ENCODE assay signal across 27 cellular contexts in the genomic region with DNA sequence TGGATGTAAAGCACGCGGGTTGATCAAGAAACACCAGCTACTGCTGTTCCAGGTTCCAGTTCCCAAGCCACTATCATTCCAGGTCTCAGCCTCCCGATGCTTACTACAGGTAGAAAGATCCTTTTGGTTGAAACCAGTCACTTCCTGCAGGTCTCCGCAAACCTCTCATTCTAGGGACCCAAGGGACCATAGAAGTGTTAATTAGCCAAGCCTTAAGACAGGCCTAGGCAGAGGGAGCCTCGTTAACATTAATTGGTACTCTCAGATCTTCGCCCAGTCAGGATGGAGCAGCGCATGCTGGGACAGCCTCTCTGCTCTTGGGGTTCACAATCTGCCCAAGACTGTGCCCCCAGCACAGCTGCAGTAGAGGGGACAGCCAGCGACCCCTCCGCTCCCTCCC. TPM values are rescaled to one million over a fixed set of nuclear protein-coding genes. Genes with fewer than 3 reads are reported as not detected.
DNase-seq lines count a peak whose midpoint lies in the region; ATAC-seq, FAIRE-seq and TF ChIP-seq lines count a peak whose summit lies in the region.
"Had no signal": no experiment of that assay in that cellular context is flagged by ENCODE, and none has a peak within 500 bp of the region (broad histone marks: within the 10 kb centered on the region; RNA-seq: fewer than 3 reads in every experiment).

No MANE protein-coding gene starts in this region.

- H2AFZ ChIP-seq in HepG2 (ENCODE audit: low read length) = no peak overlapping the region
- H2AFZ ChIP-seq in neural progenitor cell (replicated peaks) = no peak overlapping the region
- H2AFZ ChIP-seq in mammary epithelial cell (ENCODE audit: low read depth, low read length) = no peak overlapping the region

- POLR2A ChIA-PET in HepG2 (lab: Yijun Ruan, JAX) = interaction anchor here (0.8 to 4.6 kb wide), 5 partner anchors 9 to 333 kb away, joined by 3 to 160 read pairs (median 13); no protein-coding TSS in a partner anchor

- H3K4me1 ChIP-seq in HepG2 (ENCODE audit: insufficient read depth, low read length) (peaks cover 84% of the 10 kb centered on the region), right lobe of liver (peaks cover 0 to 28% (median 9%) of the 10 kb centered on the region in 4 donors), neural progenitor cell (peaks cover 28% of the 10 kb centered on the region), mammary epithelial cell (ENCODE audit: insufficient read depth, low read length) (peaks cover 4% of the 10 kb centered on the region)
- H3K4me1 ChIP-seq: BE2C had no signal

- DNase-seq in HepG2 (ENCODE audit: low spot score) (no peak), right lobe of liver (no peak), neural progenitor cell (ENCODE audit: low spot score) (no peak), nephron progenitor cell (no peak), mammary epithelial cell (no peak), dorsolateral prefrontal cortex (no peak)
- DNase-seq: 8988T; ACHN; BE2C; CD8-positive, alpha-beta memory T cell; DMS 273 treated with DMSO at 0.1 percent for 48 hours; DMS79; EL; GDM1; Karpas-422; NCI-H1092; NCI-H1417 treated with DMSO at 0.1 percent for 48 hours; NCI-H187 treated with DMSO at 0.1 percent for 48 hours; NCI-H446; NCI-H524 treated with DMSO at 0.1 percent for 48 hours; SHP77 treated with DMSO at 0.1 percent for 48 hours had no signal

- TF ChIP-seq POLR2A in HepG2 (IDR thresholded peaks at IDR 0.05; ENCODE audit: insufficient read depth in 1 of 2, low read depth in 2 of 2, low read length in 2 of 2) (no peak), right lobe of liver (IDR thresholded peaks at IDR 0.05) (no peak)

- intact Hi-C loops in HepG2 (cut with micrococcal nuclease; ENCODE audit: unreplicated experiment) (no loop called here), right lobe of liver (cut with DNase I) (no loop called here), mammary epithelial cell (cut with micrococcal nuclease) (no loop called here), dorsolateral prefrontal cortex (cut with DNase I) (no loop called here)

- TF ChIP-seq CTCF in HepG2 (CRISPR knock-in tag; IDR thresholded peaks at IDR 0.05) (no peak), right lobe of liver (IDR thresholded peaks at IDR 0.05) (no peak), brain (conservative IDR thresholded peaks at IDR 0.05) (no peak), neural progenitor cell (IDR thresholded peaks at IDR 0.05) (no peak), nephron progenitor cell (IDR thresholded peaks at IDR 0.05) (no peak), mammary epithelial cell (conservative IDR thresholded peaks at IDR 0.05 in 1 of 2, IDR thresholded peaks at IDR 0.05 in 1 of 2; ENCODE audit: extremely low read depth in 1 of 2, insufficient read depth in 1 of 2, low read depth in 1 of 2, low read length in 2 of 2) (no peak), dorsolateral prefrontal cortex (IDR thresholded peaks at IDR 0.05 in 54 of 56, conservative IDR thresholded peaks at IDR 0.05 in 2 of 56; ENCODE audit: low read depth in 1 of 56, partially characterized antibody in 56 of 56) (no peak)

- in situ Hi-C loops in HepG2 (cut with HindIII; ENCODE audit: extremely low pct_ligation_motif_present, low pct_unique_long_range_greater_than_20kb) = no loop called here
- in situ Hi-C loops in mammary epithelial cell (cut with MboI; ENCODE audit: low sequenced_read_pairs in 2 of 2) = no loop called here

- no peak for TF ChIP-seq RAD21 in HepG2 (CRISPR knock-in tag; IDR thresholded peaks at IDR 0.05)

- peaks cover 12% of the 10 kb centered on the region for H3F3A ChIP-seq in neural progenitor cell (ENCODE audit: low read depth)

- H3K36me3 ChIP-seq in HepG2 (replicated peaks in 1 of 2; ENCODE audit: control insufficient read depth in 1 of 2, insufficient read depth in 2 of 2, low read length in 2 of 2) = no peaks in the 10 kb centered on the region
- H3K36me3 ChIP-seq in right lobe of liver = no peaks in the 10 kb centered on the region
- no peaks in the 10 kb centered on the region for H3K36me3 ChIP-seq in neural progenitor cell
- no peaks in the 10 kb centered on the region for H3K36me3 ChIP-seq in mammary epithelial cell (ENCODE audit: insufficient read depth, low read length)
- H3K36me3 ChIP-seq: BE2C had no signal

- dilution Hi-C loops in mammary epithelial cell (cut with HindIII; ENCODE audit: low sequenced_read_pairs) = no loop called here

- H3K36me3 Mint-ChIP-seq in brain (no peaks in the 10 kb centered on the region), neural progenitor cell (no peaks in the 10 kb centered on the region), nephron progenitor cell (ENCODE audit: low read depth) (no peaks in the 10 kb centered on the region)
- H3K36me3 Mint-ChIP-seq: CD14-positive monocyte; CD8-positive, alpha-beta memory T cell had no signal

- CTCF ChIA-PET in HepG2 (lab: Yijun Ruan, JAX; ENCODE audit: low intra/inter-chr PET ratio, low total read pairs) = no interaction called here
- CTCF ChIA-PET in mammary epithelial cell (lab: Charles Lee; ENCODE audit: low non-redundant PET) = no interaction called here

- BruUV-seq in HepG2 (replicated peaks; lab: Mats Ljungman, UMichigan) (no TSS peak), mammary epithelial cell (replicated peaks; lab: Mats Ljungman, UMichigan) (no TSS peak)

- H3K27me3 Mint-ChIP-seq in brain = peaks cover 4% of the 10 kb centered on the region
- H3K27me3 Mint-ChIP-seq in neural progenitor cell (ENCODE audit: insufficient read depth, low read depth) = peaks cover 7% of the 10 kb centered on the region
- H3K27me3 Mint-ChIP-seq in nephron progenitor cell (ENCODE audit: low read depth, poor library complexity) = peaks cover 57% of the 10 kb centered on the region

- H3K4me3 Mint-ChIP-seq in brain = no peak overlapping the region
- H3K4me3 Mint-ChIP-seq in neural progenitor cell = peak overlapping the region; percentile 46
- no peak overlapping the region for H3K4me3 Mint-ChIP-seq in nephron progenitor cell
- H3K4me3 Mint-ChIP-seq: CD14-positive monocyte; CD8-positive, alpha-beta memory T cell had no signal

- TF ChIP-seq EP300 in HepG2 (IDR thresholded peaks at IDR 0.05; ENCODE audit: low read depth in 2 of 2, low read length in 2 of 2) (no peak), HepG2 (CRISPR knock-in tag; IDR thresholded peaks at IDR 0.05; ENCODE audit: borderline replicate concordance) (no peak)

- H4K20me1 ChIP-seq in HepG2 (ENCODE audit: insufficient read depth, low read length) (no peaks in the 10 kb centered on the region), neural progenitor cell (ENCODE audit: low read depth) (no peaks in the 10 kb centered on the region), mammary epithelial cell (ENCODE audit: insufficient read depth, low read length) (no peaks in the 10 kb centered on the region)

- H3K4me3 ChIP-seq in HepG2 (replicated peaks in 1 of 3; ENCODE audit: insufficient read depth in 1 of 3, low read depth in 2 of 3, low read length in 3 of 3) = 0 out of 6 replicates have a peak overlapping the region, but pooled peaks of 1 of the 3 experiments have one; percentile 58
- H3K4me3 ChIP-seq in right lobe of liver = no peak overlapping the region
- H3K4me3 ChIP-seq in neural progenitor cell = no peak overlapping the region
- H3K4me3 ChIP-seq in mammary epithelial cell (replicated peaks in 1 of 3; ENCODE audit: insufficient read depth in 1 of 3, low read depth in 2 of 3, low read length in 3 of 3) = no peak overlapping the region
- H3K4me3 ChIP-seq in dorsolateral prefrontal cortex = no peak overlapping the region

- peak overlapping the region; percentile 17 to 91 (median 35) for H3K27ac Mint-ChIP-seq in brain
- H3K27ac Mint-ChIP-seq in neural progenitor cell = peak overlapping the region; percentile 76
- H3K27ac Mint-ChIP-seq in nephron progenitor cell = no peak overlapping the region
- H3K27ac Mint-ChIP-seq: CD8-positive, alpha-beta memory T cell had no signal

- H3K4me2 ChIP-seq in HepG2 (ENCODE audit: low read depth, low read length) = peak overlapping the region; percentile 84
- H3K4me2 ChIP-seq in neural progenitor cell = no peak overlapping the region
- H3K4me2 ChIP-seq in mammary epithelial cell (ENCODE audit: insufficient read depth, low read depth, low read length) = no peak overlapping the region

- no peaks in the 10 kb centered on the region for H3K9me3 ChIP-seq in HepG2 (ENCODE audit: low read length)
- H3K9me3 ChIP-seq in right lobe of liver = no peaks in the 10 kb centered on the region
- no peaks in the 10 kb centered on the region for H3K9me3 ChIP-seq in neural progenitor cell (ENCODE audit: low read depth)
- H3K9me3 ChIP-seq in mammary epithelial cell (replicated peaks; ENCODE audit: insufficient read depth, low read length) = no peaks in the 10 kb centered on the region
- H3K9me3 ChIP-seq: BE2C had no signal

- H3K79me2 ChIP-seq in HepG2 (ENCODE audit: insufficient read depth, low read length) = no peaks in the 10 kb centered on the region
- no peaks in the 10 kb centered on the region for H3K79me2 ChIP-seq in neural progenitor cell (ENCODE audit: low read depth)
- H3K79me2 ChIP-seq in mammary epithelial cell (ENCODE audit: insufficient read depth, low read length) = no peaks in the 10 kb centered on the region

- H3K9ac ChIP-seq in HepG2 (ENCODE audit: insufficient read depth, low read depth, low read length) = no peak overlapping the region; the same call in 1 of the 2 replicates
- H3K9ac ChIP-seq in neural progenitor cell = no peak overlapping the region
- H3K9ac ChIP-seq in mammary epithelial cell (ENCODE audit: insufficient read depth, low read length) = no peak overlapping the region

- peaks cover 51% of the 10 kb centered on the region for H3K4me1 Mint-ChIP-seq in brain
- H3K4me1 Mint-ChIP-seq in neural progenitor cell = peaks cover 51% of the 10 kb centered on the region
- peaks cover 83% of the 10 kb centered on the region for H3K4me1 Mint-ChIP-seq in nephron progenitor cell
- H3K4me1 Mint-ChIP-seq: CD8-positive, alpha-beta memory T cell had no signal

- no peak for FAIRE-seq in HepG2 (lab: Jason Lieb, UNC)
- FAIRE-seq: GM12891 had no signal

- ATAC-seq in HepG2 (no peak), right lobe of liver (no peak), GM18858 (IDR thresholded peaks at IDR 0.05; ENCODE audit: unreplicated experiment) (no peak)
- ATAC-seq: HCT116 had no signal

- H3K27ac ChIP-seq in HepG2 (ENCODE audit: extremely low read length, insufficient read depth, low read length) = peak overlapping the region; percentile 77
- no peak overlapping the region for H3K27ac ChIP-seq in right lobe of liver
- H3K27ac ChIP-seq in neural progenitor cell = no peak overlapping the region
- H3K27ac ChIP-seq in mammary epithelial cell (ENCODE audit: insufficient read depth, low read depth, low read length) = no peak overlapping the region
- H3K27ac ChIP-seq in dorsolateral prefrontal cortex = peak overlapping the region in 5 of 59 donors; percentile 11 to 88 (median 85)
- H3K27ac ChIP-seq: RWPE1 had no signal

- H3K9me3 Mint-ChIP-seq in brain (no peaks in the 10 kb centered on the region), neural progenitor cell (no peaks in the 10 kb centered on the region), nephron progenitor cell (no peaks in the 10 kb centered on the region)
- H3K9me3 Mint-ChIP-seq: CD14-positive monocyte; CD8-positive, alpha-beta memory T cell had no signal

- H3K27me3 ChIP-seq in HepG2 (ENCODE audit: control insufficient read depth in 1 of 2, insufficient read depth in 2 of 2, low read length in 2 of 2) = no peaks in the 10 kb centered on the region
- H3K27me3 ChIP-seq in right lobe of liver = no peaks in the 10 kb centered on the region
- H3K27me3 ChIP-seq in neural progenitor cell = peaks cover 81% of the 10 kb centered on the region
- H3K27me3 ChIP-seq in mammary epithelial cell (ENCODE audit: insufficient read depth, low read length) = no peaks in the 10 kb centered on the region
- H3K27me3 ChIP-seq in dorsolateral prefrontal cortex = peaks cover 0 to 2% (median 0%) of the 10 kb centered on the region in 45 donors
- H3K27me3 ChIP-seq: BE2C had no signal

- 85% methylated on average over 8 of the region's 9 CpGs for WGBS in HepG2 (ENCODE audit: low lambda C conversion rate)
- 90% methylated on average over 5 of the region's 9 CpGs for WGBS in right lobe of liver (ENCODE audit: insufficient coverage, low coverage, low lambda C conversion rate, missing lambda C conversion rate)
- 89% methylated on average over 8 of the region's 9 CpGs for WGBS in mammary epithelial cell (ENCODE audit: low coverage, missing lambda C conversion rate)

RNA-seq across cellular contexts. Expression of gene OAF, which starts 11.2 kb away (rescaled TPM):
- total RNA-seq in HepG2 (2016; rRNA removed; fragmentation: Illumina TruSeq; extraction: Trizol) = 37.5 and 63.7 TPM in 2 replicates
- total RNA-seq in HepG2 (2016; cell fraction: cytosol; rRNA removed; fragmentation: Illumina TruSeq; extraction: Trizol; ENCODE audit: low read depth) = 67.5 and 74.8 TPM in 2 replicates
- total RNA-seq in HepG2 (2016; cell fraction: insoluble cytoplasmic fraction; rRNA removed; fragmentation: Illumina TruSeq; extraction: Trizol) = 30.7 and 64.6 TPM in 2 replicates
- total RNA-seq in HepG2 (2016; cell fraction: membrane; rRNA removed; fragmentation: Illumina TruSeq; extraction: Trizol) = 118 and 139 TPM in 2 replicates
- total RNA-seq in HepG2 (2016; cell fraction: nucleus; rRNA removed; fragmentation: Illumina TruSeq; extraction: Trizol) = 44.9 and 59.4 TPM in 2 replicates
- 92.9 and 94.6 TPM in 2 replicates for polyA plus RNA-seq in HepG2 (2011; rRNA removed)
- 77.3 and 145 TPM in 2 replicates for polyA plus RNA-seq in HepG2 (2011; cell fraction: cytosol; rRNA removed)
- 93.1 and 106 TPM in 2 replicates for polyA plus RNA-seq in HepG2 (2011; cell fraction: nucleus; rRNA removed)
- 22.4 and 31.8 TPM in 2 replicates for polyA plus RNA-seq in HepG2 (2012)
- 159 and 175 TPM in 2 replicates for polyA plus RNA-seq in HepG2 (2016; cell fraction: cytosol; fragmentation: Illumina TruSeq; extraction: Trizol; ENCODE audit: low read depth)
- polyA plus RNA-seq in HepG2 (2016; cell fraction: insoluble cytoplasmic fraction; fragmentation: Illumina TruSeq; extraction: Trizol; ENCODE audit: low read depth) = 64.4 and 78.3 TPM in 2 replicates
- 207 and 216 TPM in 2 replicates for polyA plus RNA-seq in HepG2 (2016; cell fraction: membrane; fragmentation: Illumina TruSeq; extraction: Trizol; ENCODE audit: low read depth)
- polyA plus RNA-seq in HepG2 (2016; cell fraction: nucleus; fragmentation: Illumina TruSeq; extraction: Trizol; ENCODE audit: insufficient read depth, low read depth) = 162 and 173 TPM in 2 replicates
- polyA minus RNA-seq in HepG2 (2011; rRNA and poly(A)+ RNA removed; ENCODE audit: low replicate concordance) = 19.0 and 113 TPM in 2 replicates
- polyA minus RNA-seq in HepG2 (2011; cell fraction: cytosol; rRNA and poly(A)+ RNA removed) = 47.6 and 70.8 TPM in 2 replicates
- polyA minus RNA-seq in HepG2 (2011; cell fraction: nucleus; rRNA and poly(A)+ RNA removed) = 28.5 and 32.1 TPM in 2 replicates
- total RNA-seq in right lobe of liver = 100 to 1,000 TPM; 199 to 271 (median 220) TPM
- polyA plus RNA-seq in brain (ENCODE audit: insufficient read depth, low read depth, low replicate concordance) = 13.7 TPM
- 0.46 and 0.47 TPM in 2 replicates for total RNA-seq in neural progenitor cell (ENCODE audit: low replicate concordance)
- 10 to 100 TPM in 1 of 2 donors, 1 to 10 TPM in 1; 4.7 to 20.3 TPM for total RNA-seq in mammary epithelial cell
- polyA plus RNA-seq in mammary epithelial cell = 16.5 TPM
- polyA minus RNA-seq in mammary epithelial cell = 9.3 TPM
- 10 to 100 TPM; 14.2 to 80.0 (median 30.6) TPM for total RNA-seq in dorsolateral prefrontal cortex

RNA-seq across cellular contexts. Expression of gene POU2F3, which starts 40.3 kb away (rescaled TPM):
- total RNA-seq in HepG2 (2016; rRNA removed; fragmentation: Illumina TruSeq; extraction: Trizol) (not detected in 2 replicates), right lobe of liver (not detected), neural progenitor cell (ENCODE audit: low replicate concordance) (1.4 TPM in 1 of 2 replicates, not detected in the other), mammary epithelial cell (under 1 TPM; 0.17 to 0.38 TPM), dorsolateral prefrontal cortex (1 to 10 TPM in 4 of 120 experiments, under 1 TPM in 23, not detected in 93; 0.12 to 2.2 (median 0.46) TPM)
- total RNA-seq in HepG2 (2016; cell fraction: cytosol; rRNA removed; fragmentation: Illumina TruSeq; extraction: Trizol; ENCODE audit: low read depth) = not detected in 2 replicates
- total RNA-seq in HepG2 (2016; cell fraction: insoluble cytoplasmic fraction; rRNA removed; fragmentation: Illumina TruSeq; extraction: Trizol) = not detected in 2 replicates
- total RNA-seq in HepG2 (2016; cell fraction: membrane; rRNA removed; fragmentation: Illumina TruSeq; extraction: Trizol) = not detected in 2 replicates
- total RNA-seq in HepG2 (2016; cell fraction: nucleus; rRNA removed; fragmentation: Illumina TruSeq; extraction: Trizol) = not detected in 2 replicates
- polyA plus RNA-seq in HepG2 (2011; rRNA removed) (not detected in 2 replicates), brain (ENCODE audit: insufficient read depth, low read depth, low replicate concordance) (0.58 TPM), mammary epithelial cell (0.17 TPM)
- polyA plus RNA-seq in HepG2 (2011; cell fraction: cytosol; rRNA removed) = not detected in 2 replicates
- polyA plus RNA-seq in HepG2 (2011; cell fraction: nucleus; rRNA removed) = not detected in 2 replicates
- not detected in 2 replicates for polyA plus RNA-seq in HepG2 (2012)
- not detected in 2 replicates for polyA plus RNA-seq in HepG2 (2016; cell fraction: cytosol; fragmentation: Illumina TruSeq; extraction: Trizol; ENCODE audit: low read depth)
- polyA plus RNA-seq in HepG2 (2016; cell fraction: insoluble cytoplasmic fraction; fragmentation: Illumina TruSeq; extraction: Trizol; ENCODE audit: low read depth) = not detected in 2 replicates
- polyA plus RNA-seq in HepG2 (2016; cell fraction: membrane; fragmentation: Illumina TruSeq; extraction: Trizol; ENCODE audit: low read depth) = not detected in 2 replicates
- not detected in 2 replicates for polyA plus RNA-seq in HepG2 (2016; cell fraction: nucleus; fragmentation: Illumina TruSeq; extraction: Trizol; ENCODE audit: insufficient read depth, low read depth)
- polyA minus RNA-seq in HepG2 (2011; rRNA and poly(A)+ RNA removed; ENCODE audit: low replicate concordance) = 0.30 TPM in 1 of 2 replicates, not detected in the other
- not detected in 2 replicates for polyA minus RNA-seq in HepG2 (2011; cell fraction: cytosol; rRNA and poly(A)+ RNA removed)
- not detected in 2 replicates for polyA minus RNA-seq in HepG2 (2011; cell fraction: nucleus; rRNA and poly(A)+ RNA removed)
- polyA minus RNA-seq in mammary epithelial cell = not detected
- total RNA-seq: CD8-positive, alpha-beta memory T cell had no signal
- polyA plus RNA-seq: CD8-positive, alpha-beta memory T cell had no signal
